Comparison of ENCODE assay signal across 1 cellular context in the genomic region with DNA sequence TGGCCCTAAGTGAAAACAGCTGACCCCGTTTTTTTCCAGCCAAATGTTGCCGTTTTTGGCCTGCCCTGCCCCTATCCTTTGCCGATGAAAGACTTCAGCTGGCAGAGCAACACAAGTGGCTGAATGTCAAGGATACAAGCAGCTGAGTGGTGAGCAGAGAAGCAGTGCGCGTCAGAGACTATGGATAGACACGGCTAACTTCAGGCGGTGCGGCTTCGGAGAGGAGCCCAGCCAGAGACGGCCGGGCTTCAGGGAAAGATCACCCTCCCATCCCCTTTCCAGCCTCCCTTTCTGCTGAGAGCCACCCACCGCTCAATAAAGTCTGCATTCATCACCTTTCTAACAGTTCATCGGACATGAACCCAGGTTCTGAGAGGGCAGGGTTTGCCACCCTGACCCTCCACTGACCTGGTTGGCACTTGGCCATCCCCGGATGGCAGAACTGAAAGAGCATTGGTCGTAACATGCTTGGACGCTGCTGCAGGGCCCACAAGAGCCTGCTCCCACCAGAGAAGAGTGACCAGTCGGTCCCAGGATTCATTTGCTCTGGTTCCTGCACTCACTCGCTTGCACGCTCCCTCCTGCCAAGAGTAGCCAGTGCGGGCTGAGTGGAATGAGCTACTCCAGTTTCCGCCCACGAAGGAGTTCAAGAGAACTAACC.
TF ChIP-seq lines count a peak whose summit lies in the region.

No MANE protein-coding gene starts in this region.

TF ChIP-seq in SK-N-SH treated with all-trans-retinoic acid at 6 μM for 48 hours, 23 proteins besides CTCF, POLR2A, EP300 and RAD21 (continued from another document):
- TF ChIP-seq BACH2 (CRISPR knock-in tag; IDR thresholded peaks at IDR 0.05; ENCODE audit: borderline replicate concordance) (no peak), CSDC2 (CRISPR knock-in tag; IDR thresholded peaks at IDR 0.05) (no peak), SNAI2 (CRISPR knock-in tag; IDR thresholded peaks at IDR 0.05) (no peak), ISL1 (CRISPR knock-in tag; IDR thresholded peaks at IDR 0.05) (no peak), ZC3H10 (CRISPR knock-in tag; IDR thresholded peaks at IDR 0.05) (no peak), ZNF70 (CRISPR knock-in tag; IDR thresholded peaks at IDR 0.05) (0 out of 2 replicates have a peak, but pooled peaks have one; percentile 50)
- TF ChIP-seq, protein P1, sequence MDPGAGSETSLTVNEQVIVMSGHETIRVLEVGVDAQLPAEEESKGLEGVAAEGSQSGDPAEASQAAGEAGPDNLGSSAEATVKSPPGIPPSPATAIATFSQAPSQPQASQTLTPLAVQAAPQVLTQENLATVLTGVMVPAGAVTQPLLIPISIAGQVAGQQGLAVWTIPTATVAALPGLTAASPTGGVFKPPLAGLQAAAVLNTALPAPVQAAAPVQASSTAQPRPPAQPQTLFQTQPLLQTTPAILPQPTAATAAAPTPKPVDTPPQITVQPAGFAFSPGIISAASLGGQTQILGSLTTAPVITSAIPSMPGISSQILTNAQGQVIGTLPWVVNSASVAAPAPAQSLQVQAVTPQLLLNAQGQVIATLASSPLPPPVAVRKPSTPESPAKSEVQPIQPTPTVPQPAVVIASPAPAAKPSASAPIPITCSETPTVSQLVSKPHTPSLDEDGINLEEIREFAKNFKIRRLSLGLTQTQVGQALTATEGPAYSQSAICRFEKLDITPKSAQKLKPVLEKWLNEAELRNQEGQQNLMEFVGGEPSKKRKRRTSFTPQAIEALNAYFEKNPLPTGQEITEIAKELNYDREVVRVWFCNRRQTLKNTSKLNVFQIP (CRISPR knock-in tag; IDR thresholded peaks at IDR 0.05; ENCODE audit: borderline replicate concordance, low read depth), result no peak
